1 cellular context compared by ENCODE assay signal in genomic region chr16:12271006-12271405, GRCh38.
TF ChIP-seq lines count a peak whose summit lies in the region.

No MANE protein-coding gene starts in this region.

TF ChIP-seq in HepG2, 621 proteins besides CTCF, POLR2A, EP300 and RAD21 (continued from another document):
- peak; percentile 44; the same call in 1 of the 2 replicates for TF ChIP-seq IKZF5 (CRISPR knock-in tag; IDR thresholded peaks at IDR 0.05)
- TF ChIP-seq ZSCAN21 (CRISPR knock-in tag; IDR thresholded peaks at IDR 0.05; ENCODE audit: borderline replicate concordance): 0 out of 2 replicates have a peak, but pooled peaks have one; percentile 35
- peak; percentile 54; the same call in 1 of the 2 replicates for TF ChIP-seq AHR (CRISPR knock-in tag; IDR thresholded peaks at IDR 0.05)
- no peak for TF ChIP-seq ZNF878 (CRISPR knock-in tag; IDR thresholded peaks at IDR 0.05)
- no peak for TF ChIP-seq ZNF121 (CRISPR knock-in tag; IDR thresholded peaks at IDR 0.05)
- TF ChIP-seq NFE2 (CRISPR knock-in tag; IDR thresholded peaks at IDR 0.05): no peak
- no peak for TF ChIP-seq HDAC2 (CRISPR knock-in tag; IDR thresholded peaks at IDR 0.05)
- no peak for TF ChIP-seq ZNF552 (CRISPR knock-in tag; IDR thresholded peaks at IDR 0.05; ENCODE audit: borderline replicate concordance)
- no peak for TF ChIP-seq ELF4 (CRISPR knock-in tag; IDR thresholded peaks at IDR 0.05; ENCODE audit: borderline replicate concordance)
- TF ChIP-seq ZNF670 (CRISPR knock-in tag; IDR thresholded peaks at IDR 0.05; ENCODE audit: borderline replicate concordance): no peak
- TF ChIP-seq, protein P1, sequence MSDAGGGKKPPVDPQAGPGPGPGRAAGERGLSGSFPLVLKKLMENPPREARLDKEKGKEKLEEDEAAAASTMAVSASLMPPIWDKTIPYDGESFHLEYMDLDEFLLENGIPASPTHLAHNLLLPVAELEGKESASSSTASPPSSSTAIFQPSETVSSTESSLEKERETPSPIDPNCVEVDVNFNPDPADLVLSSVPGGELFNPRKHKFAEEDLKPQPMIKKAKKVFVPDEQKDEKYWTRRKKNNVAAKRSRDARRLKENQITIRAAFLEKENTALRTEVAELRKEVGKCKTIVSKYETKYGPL (CRISPR knock-in tag; IDR thresholded peaks at IDR 0.05): no peak
- no peak for TF ChIP-seq SP4 (CRISPR knock-in tag; IDR thresholded peaks at IDR 0.05)
- TF ChIP-seq HMGA1 (CRISPR knock-in tag; conservative IDR thresholded peaks at IDR 0.05): no peak
- no peak for TF ChIP-seq ZNF589 (CRISPR knock-in tag; conservative IDR thresholded peaks at IDR 0.05)
- TF ChIP-seq CREBL2 (CRISPR knock-in tag; IDR thresholded peaks at IDR 0.05; ENCODE audit: borderline replicate concordance): no peak
- TF ChIP-seq SYNCRIP (IDR thresholded peaks at IDR 0.05; ENCODE audit: insufficient read depth, low read depth, low read length): no peak
- TF ChIP-seq, protein P2, sequence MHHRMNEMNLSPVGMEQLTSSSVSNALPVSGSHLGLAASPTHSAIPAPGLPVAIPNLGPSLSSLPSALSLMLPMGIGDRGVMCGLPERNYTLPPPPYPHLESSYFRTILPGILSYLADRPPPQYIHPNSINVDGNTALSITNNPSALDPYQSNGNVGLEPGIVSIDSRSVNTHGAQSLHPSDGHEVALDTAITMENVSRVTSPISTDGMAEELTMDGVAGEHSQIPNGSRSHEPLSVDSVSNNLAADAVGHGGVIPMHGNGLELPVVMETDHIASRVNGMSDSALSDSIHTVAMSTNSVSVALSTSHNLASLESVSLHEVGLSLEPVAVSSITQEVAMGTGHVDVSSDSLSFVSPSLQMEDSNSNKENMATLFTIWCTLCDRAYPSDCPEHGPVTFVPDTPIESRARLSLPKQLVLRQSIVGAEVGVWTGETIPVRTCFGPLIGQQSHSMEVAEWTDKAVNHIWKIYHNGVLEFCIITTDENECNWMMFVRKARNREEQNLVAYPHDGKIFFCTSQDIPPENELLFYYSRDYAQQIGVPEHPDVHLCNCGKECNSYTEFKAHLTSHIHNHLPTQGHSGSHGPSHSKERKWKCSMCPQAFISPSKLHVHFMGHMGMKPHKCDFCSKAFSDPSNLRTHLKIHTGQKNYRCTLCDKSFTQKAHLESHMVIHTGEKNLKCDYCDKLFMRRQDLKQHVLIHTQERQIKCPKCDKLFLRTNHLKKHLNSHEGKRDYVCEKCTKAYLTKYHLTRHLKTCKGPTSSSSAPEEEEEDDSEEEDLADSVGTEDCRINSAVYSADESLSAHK (CRISPR knock-in tag; IDR thresholded peaks at IDR 0.05; ENCODE audit: borderline replicate concordance): no peak
- no peak for TF ChIP-seq GATAD2A (CRISPR knock-in tag; IDR thresholded peaks at IDR 0.05)
- TF ChIP-seq, protein P3, sequence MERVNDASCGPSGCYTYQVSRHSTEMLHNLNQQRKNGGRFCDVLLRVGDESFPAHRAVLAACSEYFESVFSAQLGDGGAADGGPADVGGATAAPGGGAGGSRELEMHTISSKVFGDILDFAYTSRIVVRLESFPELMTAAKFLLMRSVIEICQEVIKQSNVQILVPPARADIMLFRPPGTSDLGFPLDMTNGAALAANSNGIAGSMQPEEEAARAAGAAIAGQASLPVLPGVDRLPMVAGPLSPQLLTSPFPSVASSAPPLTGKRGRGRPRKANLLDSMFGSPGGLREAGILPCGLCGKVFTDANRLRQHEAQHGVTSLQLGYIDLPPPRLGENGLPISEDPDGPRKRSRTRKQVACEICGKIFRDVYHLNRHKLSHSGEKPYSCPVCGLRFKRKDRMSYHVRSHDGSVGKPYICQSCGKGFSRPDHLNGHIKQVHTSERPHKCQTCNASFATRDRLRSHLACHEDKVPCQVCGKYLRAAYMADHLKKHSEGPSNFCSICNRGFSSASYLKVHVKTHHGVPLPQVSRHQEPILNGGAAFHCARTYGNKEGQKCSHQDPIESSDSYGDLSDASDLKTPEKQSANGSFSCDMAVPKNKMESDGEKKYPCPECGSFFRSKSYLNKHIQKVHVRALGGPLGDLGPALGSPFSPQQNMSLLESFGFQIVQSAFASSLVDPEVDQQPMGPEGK (CRISPR knock-in tag; IDR thresholded peaks at IDR 0.05): 0 out of 2 replicates have a peak, but pooled peaks have one; percentile 14
- TF ChIP-seq, protein P4, sequence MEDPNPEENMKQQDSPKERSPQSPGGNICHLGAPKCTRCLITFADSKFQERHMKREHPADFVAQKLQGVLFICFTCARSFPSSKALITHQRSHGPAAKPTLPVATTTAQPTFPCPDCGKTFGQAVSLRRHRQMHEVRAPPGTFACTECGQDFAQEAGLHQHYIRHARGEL (CRISPR knock-in tag; IDR thresholded peaks at IDR 0.05): no peak
- no peak for TF ChIP-seq RAD51 (IDR thresholded peaks at IDR 0.05; ENCODE audit: borderline replicate concordance)
- TF ChIP-seq SMC3 (IDR thresholded peaks at IDR 0.05; ENCODE audit: low read length): peak; percentile 60
- TF ChIP-seq, protein P5, sequence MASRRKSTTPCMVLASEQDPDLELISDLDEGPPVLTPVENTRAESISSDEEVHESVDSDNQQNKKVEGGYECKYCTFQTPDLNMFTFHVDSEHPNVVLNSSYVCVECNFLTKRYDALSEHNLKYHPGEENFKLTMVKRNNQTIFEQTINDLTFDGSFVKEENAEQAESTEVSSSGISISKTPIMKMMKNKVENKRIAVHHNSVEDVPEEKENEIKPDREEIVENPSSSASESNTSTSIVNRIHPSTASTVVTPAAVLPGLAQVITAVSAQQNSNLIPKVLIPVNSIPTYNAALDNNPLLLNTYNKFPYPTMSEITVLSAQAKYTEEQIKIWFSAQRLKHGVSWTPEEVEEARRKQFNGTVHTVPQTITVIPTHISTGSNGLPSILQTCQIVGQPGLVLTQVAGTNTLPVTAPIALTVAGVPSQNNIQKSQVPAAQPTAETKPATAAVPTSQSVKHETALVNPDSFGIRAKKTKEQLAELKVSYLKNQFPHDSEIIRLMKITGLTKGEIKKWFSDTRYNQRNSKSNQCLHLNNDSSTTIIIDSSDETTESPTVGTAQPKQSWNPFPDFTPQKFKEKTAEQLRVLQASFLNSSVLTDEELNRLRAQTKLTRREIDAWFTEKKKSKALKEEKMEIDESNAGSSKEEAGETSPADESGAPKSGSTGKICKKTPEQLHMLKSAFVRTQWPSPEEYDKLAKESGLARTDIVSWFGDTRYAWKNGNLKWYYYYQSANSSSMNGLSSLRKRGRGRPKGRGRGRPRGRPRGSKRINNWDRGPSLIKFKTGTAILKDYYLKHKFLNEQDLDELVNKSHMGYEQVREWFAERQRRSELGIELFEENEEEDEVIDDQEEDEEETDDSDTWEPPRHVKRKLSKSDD (CRISPR knock-in tag; IDR thresholded peaks at IDR 0.05; ENCODE audit: low read depth): no peak
- TF ChIP-seq BATF2 (CRISPR knock-in tag; IDR thresholded peaks at IDR 0.05): no peak
TF ChIP-seq in HepG2: peak in this region for 17.
